In genomic region chr1:241847796-241848668, GRCh38 we compare ENCODE assay signal across 8 cellular contexts. TPM values are rescaled to one million over a fixed set of nuclear protein-coding genes. Genes with fewer than 3 reads are reported as not detected.
A peak's percentile ranks its signal among the peaks of the same experiment; 100 is the strongest.
DNase-seq lines count a peak whose midpoint lies in the region; ATAC-seq lines count a peak whose summit lies in the region.

TSS of gene EXO1 (plus strand) at chr1:241848204. CDS start at chr1:241850426, 2,222 bp downstream.

- H3K27me3 ChIP-seq in right cardiac atrium (ENCODE audit: control insufficient read depth, insufficient read depth) (no peaks in the 10 kb centered on the region), aorta (ENCODE audit: control insufficient read depth in 1 of 2, insufficient read depth in 2 of 2, low read length in 1 of 2) (no peaks in the 10 kb centered on the region)

- no peaks in the 10 kb centered on the region for H3K9me3 ChIP-seq in right cardiac atrium (ENCODE audit: control insufficient read depth, low read length)
- H3K9me3 ChIP-seq in aorta (ENCODE audit: control insufficient read depth, low read length): no peaks in the 10 kb centered on the region

- peak within 1 kb of the TSS; percentile 78 for H3K4me3 ChIP-seq in right cardiac atrium (ENCODE audit: low read length)
- peak within 1 kb of the TSS; percentile 70 to 78 for H3K4me3 ChIP-seq in aorta (ENCODE audit: low read length in 2 of 2)

- under 1% methylated on average over 68 of the region's 68 CpGs for WGBS in right cardiac atrium
- 0% methylated on average over 67 to 68 of the region's 68 CpGs for WGBS in aorta, 2 donors

- peak within 1 kb of the TSS; percentile 100 for H3K27ac ChIP-seq in angular gyrus (ENCODE audit: low read depth, low read length)
- peak within 1 kb of the TSS; percentile 100 for H3K27ac ChIP-seq in right cardiac atrium (ENCODE audit: low read length)
- H3K27ac ChIP-seq in aorta (ENCODE audit: low read depth in 1 of 2, low read length in 2 of 2): peak within 1 kb of the TSS; percentile 93 to 100

- H3K36me3 ChIP-seq in aorta (ENCODE audit: control insufficient read depth in 1 of 2, insufficient read depth in 2 of 2, low read length in 1 of 2): no peaks in the 10 kb centered on the region

- peak; percentile 86 for DNase-seq in NCI-H1694 (lab: John Stamatoyannopoulos, UW)
- peak; percentile 68 to 97 (median 81) for DNase-seq in T-helper 2 cell
- DNase-seq in right cardiac atrium: peak; percentile 91 to 95 (median 93)
- peak; percentile 91 for DNase-seq in putamen (ENCODE audit: low spot score)
- peak; percentile 94 to 96 for DNase-seq in aorta

- H3K4me1 ChIP-seq in right cardiac atrium (ENCODE audit: control insufficient read depth, insufficient read depth, low read length) (no peaks in the 10 kb centered on the region), aorta (ENCODE audit: control insufficient read depth in 1 of 2, insufficient read depth in 2 of 2, low read length in 2 of 2) (peaks cover 0 to 6% of the 10 kb centered on the region in 2 donors)

- intact Hi-C loops in right cardiac atrium (cut with DNase I) (loop anchor here in 1 of 4 donors (10.0 kb wide), 1 partner anchor 243 kb away; no protein-coding TSS in a partner anchor), aorta (cut with DNase I) (loop anchor here in 1 of 2 donors (10.0 kb wide), 1 partner anchor 313 kb away; the partner anchor contains the start of gene KMO)

- ATAC-seq in GM18498 (IDR thresholded peaks at IDR 0.05; ENCODE audit: unreplicated experiment): peak; percentile 98
- ATAC-seq in HG02885 (IDR thresholded peaks at IDR 0.05; ENCODE audit: poor library complexity, unreplicated experiment): peak; percentile 95
- peak; percentile 99 to 100 for ATAC-seq in right cardiac atrium
- peak; percentile 97 for ATAC-seq in aorta (ENCODE audit: low FRiP score)

RNA-seq across cellular contexts. Expression of gene EXO1, which starts in this region (rescaled TPM):
- under 1 TPM in 2 of 4 donors, not detected in 2; 0.74 to 0.83 TPM for total RNA-seq in right cardiac atrium
- 0.23 TPM for polyA plus RNA-seq in right cardiac atrium
- total RNA-seq in aorta: 1 to 10 TPM in 1 of 2 donors, under 1 TPM in 1; 0.65 to 1.5 TPM
- polyA plus RNA-seq in aorta: 1 to 10 TPM in 1 of 2 donors, under 1 TPM in 1; 0.38 to 1.1 TPM

Comparison
In these comparisons a context has a peak if more than half of its experiments do, and no peak if none do; other contexts are left out.
1. Peak in every context shown above with its lines: DNase-seq, ATAC-seq, H3K4me3 ChIP-seq and H3K27ac ChIP-seq.
2. Peak in DNase-seq, ATAC-seq, H3K4me3 ChIP-seq and H3K27ac ChIP-seq in right cardiac atrium; RNA of the gene not detected or under 1 TPM.